In the genomic region with DNA sequence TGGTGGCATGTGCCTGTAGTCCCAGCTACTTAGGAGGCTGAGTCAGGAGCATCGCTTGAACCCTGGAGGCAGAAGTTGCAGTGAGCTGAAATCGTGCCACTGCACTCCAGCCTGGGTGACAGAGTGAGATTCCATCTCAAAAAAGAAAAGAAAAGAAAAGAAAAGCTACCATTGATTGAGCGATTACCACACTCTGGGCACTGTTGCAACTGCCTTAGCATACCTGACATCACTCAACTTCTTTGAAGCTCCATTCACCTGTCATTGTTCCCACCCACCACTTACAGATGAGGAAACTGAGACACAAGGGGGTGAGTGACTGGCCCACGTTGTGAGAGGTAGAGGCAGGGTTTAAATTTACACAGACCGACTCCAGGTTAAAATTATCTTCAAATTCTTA, we compare ENCODE assay signal across 6 cellular contexts.
"Had no signal": no experiment of that assay in that cellular context is flagged by ENCODE, and none has a peak within 500 bp of the region (broad histone marks: within the 10 kb centered on the region; RNA-seq: fewer than 3 reads in every experiment).

No MANE protein-coding gene starts in this region.

- H3K4me2 ChIP-seq: KMS-11 had no signal

- ATAC-seq: K562 had no signal

- DNase-seq: IMR-90, KBM-7, KG1 had no signal

- FAIRE-seq: K562 had no signal

- H3K27ac ChIP-seq: HL-60, KMS-11 had no signal

- H3K9ac ChIP-seq: KMS-11 had no signal

- H3K4me3 ChIP-seq: K562 had no signal
